In genomic region chr15:100802421-100803157, GRCh38 we compare ENCODE assay signal across 18 cellular contexts.
A peak's percentile ranks its signal among the peaks of the same experiment; 100 is the strongest.
DNase-seq lines count a peak whose midpoint lies in the region; ATAC-seq and TF ChIP-seq lines count a peak whose summit lies in the region.
"Had no signal": no experiment of that assay in that cellular context is flagged by ENCODE, and none has a peak within 500 bp of the region (broad histone marks: within the 10 kb centered on the region; RNA-seq: fewer than 3 reads in every experiment).

No MANE protein-coding gene starts in this region.

- H2BK12ac ChIP-seq in neuronal stem cell (ENCODE audit: low read length): no peak overlapping the region

- H4K91ac ChIP-seq in neuronal stem cell (ENCODE audit: low read depth, low read length, poor library complexity): no peak overlapping the region

- intact Hi-C loops in esophagus muscularis mucosa (cut with DNase I): no loop called here

- no peak overlapping the region for H3K18ac ChIP-seq in neuronal stem cell (ENCODE audit: low read length)

- H3K27ac ChIP-seq in esophagus muscularis mucosa (replicated peaks in 1 of 4): no peak overlapping the region
- no peak overlapping the region for H3K27ac ChIP-seq in neuronal stem cell (replicated peaks; ENCODE audit: low read length)
- H3K27ac ChIP-seq: 22Rv1, PC-9 had no signal

- H3K4me1 ChIP-seq in esophagus muscularis mucosa (no peaks in the 10 kb centered on the region), neuronal stem cell (ENCODE audit: control insufficient read depth in 2 of 2, insufficient read depth in 1 of 2, low read depth in 1 of 2, low read length in 2 of 2) (no peaks in the 10 kb centered on the region)

- no peaks in the 10 kb centered on the region for H3K79me1 ChIP-seq in neuronal stem cell (ENCODE audit: low read depth, low read length)

- H3K27ac Mint-ChIP-seq in activated CD8-positive, alpha-beta memory T cell treated with anti-CD3 and anti-CD28 coated beads, Interleukin-2, amount 10 ng/mL, durations not matched to agents 7 days and 5 days: no peak overlapping the region
- H3K27ac Mint-ChIP-seq in nephron progenitor cell: no peak overlapping the region

- H2AFZ ChIP-seq in neuronal stem cell (ENCODE audit: low read length): no peak overlapping the region
- H2AFZ ChIP-seq: PC-9 had no signal

- CTCF ChIA-PET in activated CD8-positive, alpha-beta memory T cell treated with anti-CD3 and anti-CD28 coated beads, Interleukin-2, amount 10 ng/mL, durations not matched to agents 7 days and 5 days (lab: Charles Lee): no interaction called here

- no peak overlapping the region for H2BK120ac ChIP-seq in neuronal stem cell (ENCODE audit: low read depth, low read length)

- no peak overlapping the region for H2BK5ac ChIP-seq in neuronal stem cell (ENCODE audit: low read length)

- no peak overlapping the region for H3K4me3 Mint-ChIP-seq in activated CD8-positive, alpha-beta memory T cell treated with anti-CD3 and anti-CD28 coated beads, Interleukin-2, amount 10 ng/mL, durations not matched to agents 7 days and 5 days
- H3K4me3 Mint-ChIP-seq in nephron progenitor cell: no peak overlapping the region

- no peak overlapping the region for H3K4me2 ChIP-seq in neuronal stem cell (ENCODE audit: insufficient read depth, low read length, poor library complexity, severe bottlenecking)
- H3K4me2 ChIP-seq: PC-9 had no signal

- no peak for TF ChIP-seq EP300 in esophagus muscularis mucosa (IDR thresholded peaks at IDR 0.05)

- DNase-seq in activated CD8-positive, alpha-beta memory T cell treated with anti-CD3 and anti-CD28 coated beads for 24 hours: peak; percentile 30
- DNase-seq in activated CD8-positive, alpha-beta memory T cell treated with anti-CD3 and anti-CD28 coated beads, Interleukin-2, amount 10 ng/mL, durations not matched to agents 7 days and 5 days: no peak
- DNase-seq in M059J (ENCODE audit: low read depth) (peak; percentile 17), esophagus muscularis mucosa (ENCODE audit: extremely low spot score) (peak; percentile 62), neuronal stem cell (ENCODE audit: low spot score) (no peak), DMS79 treated with DMSO at 0.1 percent for 48 hours (lab: John Stamatoyannopoulos, UW) (no peak), nephron progenitor cell (no peak), HuH-7 (ENCODE audit: low spot score) (no peak)
- DNase-seq: AML-193, DMS 273 treated with DMSO at 0.1 percent for 48 hours, GDM1, HCEC 1CT, NCI-H1694 treated with DMSO at 0.1 percent for 48 hours, NCI-H2107, NCI-H524, NCI-H82, PC-9 had no signal

- H3K9me3 Mint-ChIP-seq in activated CD8-positive, alpha-beta memory T cell treated with anti-CD3 and anti-CD28 coated beads, Interleukin-2, amount 10 ng/mL, durations not matched to agents 7 days and 5 days (ENCODE audit: low read depth): no peaks in the 10 kb centered on the region
- H3K9me3 Mint-ChIP-seq in nephron progenitor cell: peaks cover 21% of the 10 kb centered on the region

- no peaks in the 10 kb centered on the region for H3K36me3 Mint-ChIP-seq in activated CD8-positive, alpha-beta memory T cell treated with anti-CD3 and anti-CD28 coated beads, Interleukin-2, amount 10 ng/mL, durations not matched to agents 7 days and 5 days
- no peaks in the 10 kb centered on the region for H3K36me3 Mint-ChIP-seq in nephron progenitor cell (ENCODE audit: low read depth)

- H2BK15ac ChIP-seq in neuronal stem cell (ENCODE audit: low read length): no peak overlapping the region

- no peak overlapping the region for H3K4ac ChIP-seq in neuronal stem cell (ENCODE audit: low read length)

- H3K4me1 Mint-ChIP-seq in activated CD8-positive, alpha-beta memory T cell treated with anti-CD3 and anti-CD28 coated beads, Interleukin-2, amount 10 ng/mL, durations not matched to agents 7 days and 5 days: no peaks in the 10 kb centered on the region
- peaks cover 21% of the 10 kb centered on the region for H3K4me1 Mint-ChIP-seq in nephron progenitor cell

- WGBS in esophagus muscularis mucosa: 86% methylated on average over 8 of the region's 14 CpGs
- WGBS in neuronal stem cell (ENCODE audit: extremely low coverage in 2 of 2, insufficient read length in 2 of 2, insufficient replicate concordance in 1 of 2), 2 donors: no CpG with 5 or more reads among the region's 14 CpGs

- peaks cover 10% of the 10 kb centered on the region for H3K27me3 Mint-ChIP-seq in activated CD8-positive, alpha-beta memory T cell treated with anti-CD3 and anti-CD28 coated beads, Interleukin-2, amount 10 ng/mL, durations not matched to agents 7 days and 5 days
- peaks cover 7% of the 10 kb centered on the region for H3K27me3 Mint-ChIP-seq in nephron progenitor cell (ENCODE audit: low read depth, poor library complexity)

- H4K8ac ChIP-seq in neuronal stem cell (ENCODE audit: low read depth, low read length): no peak overlapping the region

- H3K9ac ChIP-seq in neuronal stem cell (ENCODE audit: low read depth, low read length, poor library complexity): no peak overlapping the region

- no peak for ATAC-seq in activated CD8-positive, alpha-beta memory T cell treated with anti-CD3 and anti-CD28 coated beads, Interleukin-2, amount 10 ng/mL, durations not matched to agents 7 days and 5 days

- peak overlapping the region; percentile 20 for H2AK5ac ChIP-seq in neuronal stem cell (ENCODE audit: low read depth, low read length)

- TF ChIP-seq CTCF in esophagus muscularis mucosa (IDR thresholded peaks at IDR 0.05): no peak
- no peak for TF ChIP-seq CTCF in nephron progenitor cell (IDR thresholded peaks at IDR 0.05)

- H3K9me3 ChIP-seq in esophagus muscularis mucosa (peaks cover 0 to 4% (median 0%) of the 10 kb centered on the region in 4 donors), neuronal stem cell (replicated peaks in 1 of 2; ENCODE audit: control insufficient read depth in 2 of 2, insufficient read depth in 1 of 2, low read depth in 1 of 2, low read length in 2 of 2) (no peaks in the 10 kb centered on the region)

- H3K27me3 ChIP-seq in esophagus muscularis mucosa: no peaks in the 10 kb centered on the region
- no peaks in the 10 kb centered on the region for H3K27me3 ChIP-seq in neuronal stem cell (ENCODE audit: control insufficient read depth in 3 of 3, insufficient read depth in 3 of 3, low read depth in 1 of 3, low read length in 3 of 3)

- no peaks in the 10 kb centered on the region for H3K36me3 ChIP-seq in esophagus muscularis mucosa
- no peaks in the 10 kb centered on the region for H3K36me3 ChIP-seq in neuronal stem cell (replicated peaks in 1 of 2; ENCODE audit: control insufficient read depth in 2 of 2, insufficient read depth in 2 of 2, low read length in 2 of 2)

- H3K4me3 ChIP-seq in esophagus muscularis mucosa: no peak overlapping the region
- no peak overlapping the region for H3K4me3 ChIP-seq in neuronal stem cell (ENCODE audit: low read length in 2 of 2)
- H3K4me3 ChIP-seq: PC-9 had no signal

- TF ChIP-seq POLR2A in esophagus muscularis mucosa (IDR thresholded peaks at IDR 0.05; ENCODE audit: low read depth): no peak

- no peak overlapping the region for H3K23ac ChIP-seq in neuronal stem cell (ENCODE audit: low read depth, low read length, poor library complexity)

- peak overlapping the region; percentile 41 for H3K14ac ChIP-seq in neuronal stem cell (ENCODE audit: low read length)

Comparison
In these comparisons a context has a peak if more than half of its experiments do, and no peak if none do; other contexts are left out.
1. DNase-seq: peak in activated CD8-positive, alpha-beta memory T cell treated with anti-CD3 and anti-CD28 coated beads for 24 hours (single experiment), M059J (single experiment) and esophagus muscularis mucosa (single experiment); none in activated CD8-positive, alpha-beta memory T cell treated with anti-CD3 and anti-CD28 coated beads, Interleukin-2, amount 10 ng/mL, durations not matched to agents 7 days and 5 days (single experiment), neuronal stem cell (single experiment), DMS79 treated with DMSO at 0.1 percent for 48 hours (single experiment), nephron progenitor cell (single experiment) and HuH-7 (single experiment).